ENCODE assay signal across 15 cellular contexts in the genomic region with DNA sequence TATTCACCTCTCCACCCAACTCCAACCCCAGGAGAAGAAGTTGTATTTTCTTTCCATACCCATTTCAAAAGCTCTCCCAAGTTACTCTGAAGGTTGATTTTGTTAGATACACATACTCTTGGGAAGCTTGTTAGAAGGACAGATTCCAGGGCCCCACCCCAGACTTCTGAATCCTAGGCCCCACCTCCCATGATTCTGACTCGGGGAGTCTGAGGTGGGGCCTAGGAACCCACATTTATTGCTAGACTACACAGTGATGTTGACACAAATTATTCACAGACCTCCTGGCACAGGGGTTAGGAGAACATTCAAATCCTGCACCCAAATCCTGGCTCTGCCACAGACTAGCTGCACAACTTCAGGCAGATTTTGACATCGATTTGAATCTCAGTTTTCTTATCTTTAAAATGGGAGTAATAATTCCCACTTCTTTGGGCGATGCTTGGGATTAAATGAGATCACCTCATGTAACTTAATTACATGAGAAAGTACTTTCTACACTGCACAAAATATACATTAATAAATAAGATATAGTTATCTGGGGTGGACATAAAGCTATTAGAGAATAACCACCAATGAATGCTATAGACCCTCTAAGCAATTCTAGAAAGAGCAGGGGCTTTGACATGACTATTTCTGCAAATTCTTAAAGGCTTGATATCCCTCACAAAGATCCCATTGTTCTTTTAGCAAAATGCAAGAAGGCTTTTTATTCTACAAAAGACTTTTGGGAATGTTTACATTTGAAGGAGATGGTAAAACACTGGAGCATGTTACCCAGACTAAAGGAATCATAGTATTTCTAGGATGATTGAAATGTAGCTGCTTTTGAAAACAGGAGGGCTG. TPM values are rescaled to one million over a fixed set of nuclear protein-coding genes. Genes with fewer than 3 reads are reported as not detected.
A peak's percentile ranks its signal among the peaks of the same experiment; 100 is the strongest.
DNase-seq lines count a peak whose midpoint lies in the region; ATAC-seq and TF ChIP-seq lines count a peak whose summit lies in the region.
"Had no signal": no experiment of that assay in that cellular context is flagged by ENCODE, and none has a peak within 500 bp of the region (broad histone marks: within the 10 kb centered on the region; RNA-seq: fewer than 3 reads in every experiment).

No MANE protein-coding gene starts in this region.

- intact Hi-C loops in IMR-90 (cut with micrococcal nuclease) (no loop called here), right lobe of liver (cut with DNase I) (no loop called here)

- H3K27me3 ChIP-seq in IMR-90 (ENCODE audit: control insufficient read depth, insufficient read depth, low read length): no peaks in the 10 kb centered on the region
- no peaks in the 10 kb centered on the region for H3K27me3 ChIP-seq in right lobe of liver
- H3K27me3 ChIP-seq in subcutaneous abdominal adipose tissue (ENCODE audit: control insufficient read depth in 5 of 5, insufficient read depth in 4 of 5, low read length in 5 of 5): no peaks in the 10 kb centered on the region

- TF ChIP-seq POLR2A in IMR-90 (IDR thresholded peaks at IDR 0.05; ENCODE audit: low read depth, low read length) (no peak), right lobe of liver (IDR thresholded peaks at IDR 0.05) (no peak)

- H2BK5ac ChIP-seq in IMR-90 (ENCODE audit: low read depth, low read length, poor library complexity, severe bottlenecking): no peak overlapping the region

- dilution Hi-C loops in IMR-90 (cut with HindIII; ENCODE audit: low sequenced_read_pairs, unreplicated experiment): no loop called here

- H3K36me3 Mint-ChIP-seq in T-helper 17 cell (ENCODE audit: low read depth): peaks cover 3% of the 10 kb centered on the region

- no peak overlapping the region for H4K91ac ChIP-seq in IMR-90 (ENCODE audit: insufficient read depth, low read depth, low read length)

- WGBS in IMR-90 (ENCODE audit: extremely low coverage in 2 of 2, insufficient read length in 1 of 2), 2 experiments: no CpG with 5 or more reads among the region's 3 CpGs
- WGBS in right lobe of liver (ENCODE audit: insufficient coverage, low coverage, low lambda C conversion rate, missing lambda C conversion rate): 81% methylated on average over 3 of the region's 3 CpGs

- ATAC-seq in IMR-90 (ENCODE audit: low read depth) (no peak), esophagus mucosa (peak; percentile 36), right lobe of liver (no peak), T-helper 17 cell (no peak)

- H3K56ac ChIP-seq in IMR-90 (ENCODE audit: extremely low read depth, insufficient read depth, low read length): no peak overlapping the region

- no peak overlapping the region for H2BK20ac ChIP-seq in IMR-90 (ENCODE audit: low read depth, low read length)

- H3K14ac ChIP-seq in IMR-90 (replicated peaks; ENCODE audit: low read depth, low read length): no peak overlapping the region

- H4K8ac ChIP-seq in IMR-90 (ENCODE audit: low read depth in 2 of 2, low read length in 2 of 2): peak overlapping the region in 1 of 2 experiments; percentile 6; a peak in 1 of 4 replicates

- H3K36me3 ChIP-seq in IMR-90 (ENCODE audit: control insufficient read depth, insufficient read depth, low read length) (peaks cover 9% of the 10 kb centered on the region), right lobe of liver (no peaks in the 10 kb centered on the region), subcutaneous abdominal adipose tissue (ENCODE audit: control insufficient read depth in 5 of 5, insufficient read depth in 5 of 5, low read length in 5 of 5) (peaks cover 0 to 5% (median 0%) of the 10 kb centered on the region in 5 donors)
- H3K36me3 ChIP-seq: WERI-Rb-1 had no signal

- no peaks in the 10 kb centered on the region for H3K9me3 ChIP-seq in IMR-90 (ENCODE audit: control insufficient read depth, insufficient read depth, low read length)
- no peaks in the 10 kb centered on the region for H3K9me3 ChIP-seq in right lobe of liver
- H3K9me3 ChIP-seq in subcutaneous abdominal adipose tissue (ENCODE audit: control insufficient read depth in 5 of 5, low read length in 5 of 5): no peaks in the 10 kb centered on the region
- no peaks in the 10 kb centered on the region for H3K9me3 ChIP-seq in T-helper 17 cell (ENCODE audit: control insufficient read depth, low read length, poor library complexity, severe bottlenecking)

- peaks cover 46% of the 10 kb centered on the region for H3K9me1 ChIP-seq in IMR-90 (ENCODE audit: insufficient read depth, low read length)

- H2AFZ ChIP-seq in IMR-90 (replicated peaks; ENCODE audit: low read length, poor library complexity): no peak overlapping the region

- H2AK5ac ChIP-seq in IMR-90 (ENCODE audit: low read depth, low read length): no peak overlapping the region

- H3K4me3 ChIP-seq in IMR-90 (ENCODE audit: insufficient read depth, low read depth, low read length): no peak overlapping the region
- no peak overlapping the region for H3K4me3 ChIP-seq in right lobe of liver
- H3K4me3 ChIP-seq in subcutaneous abdominal adipose tissue (ENCODE audit: low read depth in 1 of 5, low read length in 5 of 5): no peak overlapping the region

- H3K4me2 ChIP-seq in IMR-90 (ENCODE audit: low read depth, low read length): no peak overlapping the region

- TF ChIP-seq CTCF in IMR-90 (conservative IDR thresholded peaks at IDR 0.05; ENCODE audit: low read depth, low read length) (no peak), right lobe of liver (IDR thresholded peaks at IDR 0.05) (no peak), RWPE1 (conservative IDR thresholded peaks at IDR 0.05; ENCODE audit: low read depth) (no peak)

- no TSS peak for BruUV-seq in IMR-90 (replicated peaks; lab: Mats Ljungman, UMichigan)

- peaks cover 28 to 91% of the 10 kb centered on the region in 2 experiments for H3K79me1 ChIP-seq in IMR-90 (ENCODE audit: low read depth in 1 of 2, low read length in 2 of 2)

- no peak for TF ChIP-seq RAD21 in IMR-90 (IDR thresholded peaks at IDR 0.05; ENCODE audit: low read length)

- H2BK120ac ChIP-seq in IMR-90 (ENCODE audit: low read depth, low read length): no peak overlapping the region

- H3K27ac Mint-ChIP-seq in T-helper 17 cell: no peak overlapping the region

- H3K18ac ChIP-seq in IMR-90 (ENCODE audit: low read depth, low read length): no peak overlapping the region

- H2AK9ac ChIP-seq in IMR-90 (replicated peaks; ENCODE audit: low read depth, low read length, poor library complexity): no peak overlapping the region

- CTCF ChIA-PET in IMR-90 (lab: Yijun Ruan, JAX): interaction anchor here (1.2 kb wide), 1 partner anchor 17 kb away, joined by 3 read pairs; no protein-coding TSS in a partner anchor
- CTCF ChIA-PET in RWPE1 (lab: Yijun Ruan, JAX): no interaction called here

- no peak for DNase-seq in IMR-90
- no peak for DNase-seq in right lobe of liver
- no peak for DNase-seq in T-helper 17 cell
- no peak for DNase-seq in RWPE1 (ENCODE audit: low spot score)
- no peak for DNase-seq in RPMI8226
- no peak for DNase-seq in NCI-H146 treated with DMSO at 0.1 percent for 48 hours (lab: John Stamatoyannopoulos, UW; ENCODE audit: unreplicated experiment)
- DNase-seq: activated effector memory CD4-positive, alpha-beta T cell treated with anti-CD3 and anti-CD28 coated beads, Interleukin-2, amount 50 U/mL, for 16 hours; effector CD8-positive, alpha-beta T cell; NCI-H146; NCI-H510A; posterior cingulate gyrus; SW 1271; WERI-Rb-1 had no signal

- H3K27me3 Mint-ChIP-seq in T-helper 17 cell: no peaks in the 10 kb centered on the region

- no peak overlapping the region for H3K27ac ChIP-seq in IMR-90 (ENCODE audit: insufficient read depth, low read length)
- peak overlapping the region in 2 of 3 donors; percentile 10 to 21 for H3K27ac ChIP-seq in right lobe of liver
- H3K27ac ChIP-seq in subcutaneous abdominal adipose tissue (ENCODE audit: low read depth, low read length): peak overlapping the region; percentile 77
- H3K27ac ChIP-seq in RWPE1: no peak overlapping the region
- H3K27ac ChIP-seq: WERI-Rb-1 had no signal

- H4K20me1 ChIP-seq in IMR-90 (ENCODE audit: insufficient read depth, low read length): peaks cover 77% of the 10 kb centered on the region

- peak overlapping the region; percentile 18; the same call in 1 of the 2 replicates for H3K23ac ChIP-seq in IMR-90 (ENCODE audit: low read depth, low read length)

- H3K4me3 Mint-ChIP-seq in T-helper 17 cell: no peak overlapping the region

- no peak overlapping the region for H2BK15ac ChIP-seq in IMR-90 (ENCODE audit: low read depth, low read length)

- H3K4me1 Mint-ChIP-seq in T-helper 17 cell: peaks cover 66% of the 10 kb centered on the region

- POLR2A ChIA-PET in IMR-90 (lab: Charles Lee; ENCODE audit: unreplicated experiment): interaction anchor here (0.8 kb wide), 1 partner anchor 8 kb away, joined by 4 read pairs; no protein-coding TSS in a partner anchor
- POLR2A ChIA-PET in RWPE1 (lab: Yijun Ruan, JAX; ENCODE audit: low non-redundant PET): no interaction called here

- in situ Hi-C loops in IMR-90 (cut with MboI; ENCODE audit: low sequenced_read_pairs): loop anchor here (10.0 kb wide), 1 partner anchor 105 kb away; no protein-coding TSS in a partner anchor

- H4K5ac ChIP-seq in IMR-90 (ENCODE audit: low read depth, low read length): no peak overlapping the region

- no peak overlapping the region for H3K4ac ChIP-seq in IMR-90 (ENCODE audit: low read depth, low read length)

- H3K4me1 ChIP-seq in IMR-90 (ENCODE audit: control insufficient read depth, insufficient read depth, low read length) (peaks cover 33% of the 10 kb centered on the region), right lobe of liver (peaks cover 0 to 82% (median 31%) of the 10 kb centered on the region in 4 donors), subcutaneous abdominal adipose tissue (ENCODE audit: control insufficient read depth in 5 of 5, insufficient read depth in 5 of 5, low read length in 5 of 5) (peaks cover 13 to 96% (median 79%) of the 10 kb centered on the region in 5 donors)

- H3K9ac ChIP-seq in IMR-90 (ENCODE audit: low read depth, low read length): no peak overlapping the region
- H3K9ac ChIP-seq in subcutaneous abdominal adipose tissue (ENCODE audit: low read length in 5 of 5): peak overlapping the region in 1 of 5 donors; percentile 52

TF ChIP-seq in IMR-90, 13 proteins besides CTCF, POLR2A, EP300 and RAD21 (continues in another document):
- TF ChIP-seq MXI1 (IDR thresholded peaks at IDR 0.05; ENCODE audit: borderline replicate concordance, low read depth, low read length) (no peak), RFX5 (IDR thresholded peaks at IDR 0.05; ENCODE audit: low read depth, low read length) (no peak)
- TF ChIP-seq, protein P1, sequence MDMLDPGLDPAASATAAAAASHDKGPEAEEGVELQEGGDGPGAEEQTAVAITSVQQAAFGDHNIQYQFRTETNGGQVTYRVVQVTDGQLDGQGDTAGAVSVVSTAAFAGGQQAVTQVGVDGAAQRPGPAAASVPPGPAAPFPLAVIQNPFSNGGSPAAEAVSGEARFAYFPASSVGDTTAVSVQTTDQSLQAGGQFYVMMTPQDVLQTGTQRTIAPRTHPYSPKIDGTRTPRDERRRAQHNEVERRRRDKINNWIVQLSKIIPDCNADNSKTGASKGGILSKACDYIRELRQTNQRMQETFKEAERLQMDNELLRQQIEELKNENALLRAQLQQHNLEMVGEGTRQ (IDR thresholded peaks at IDR 0.05; ENCODE audit: low read depth, low read length): no peak

RNA-seq across cellular contexts. Expression of a gene that starts 18.0 kb away (rescaled TPM):
- total RNA-seq in IMR-90 (2012; rRNA removed) (103 and 126 TPM in 2 replicates), esophagus mucosa (28.1 TPM), right lobe of liver (100 to 1,000 TPM in 3 of 6 experiments, 10 to 100 TPM in 3; 30.3 to 135 (median 81.5) TPM), T-helper 17 cell (10 to 100 TPM; 36.1 to 40.2 TPM)
- 24.8 and 26.9 TPM in 2 replicates for polyA plus RNA-seq in IMR-90 (2012; rRNA removed)
- 8.1 and 11.6 TPM in 2 replicates for polyA plus RNA-seq in IMR-90 (2012; cell fraction: cytosol; rRNA removed)
- polyA plus RNA-seq in IMR-90 (2012; cell fraction: nucleus; rRNA removed; ENCODE audit: low replicate concordance): 9.4 and 35.9 TPM in 2 replicates

Comparison
In these comparisons a context has a peak if more than half of its experiments do, and no peak if none do; other contexts are left out.
1. H3K27ac ChIP-seq: peak in right lobe of liver (2 of 3) and subcutaneous abdominal adipose tissue (single experiment); none in IMR-90 (single experiment) and RWPE1 (single experiment).